Comparison of ENCODE assay signal across 8 cellular contexts in genomic region chr6:1066449-1066848, GRCh38.
"Had no signal": no experiment of that assay in that cellular context is flagged by ENCODE, and none has a peak within 500 bp of the region (broad histone marks: within the 10 kb centered on the region; RNA-seq: fewer than 3 reads in every experiment).

No MANE protein-coding gene starts in this region.

- DNase-seq: GOT3, H7, KBM-7 had no signal

- H3K27ac ChIP-seq: HL-60 had no signal

- H3K4me3 Mint-ChIP-seq: IgD-negative memory B cell had no signal

- H3K36me3 ChIP-seq: HAP-1 had no signal

- H3K9me3 ChIP-seq: HAP-1 had no signal

- H3K9me3 Mint-ChIP-seq: IgD-negative memory B cell had no signal

- H3K27ac Mint-ChIP-seq: IgD-negative memory B cell had no signal

- H3K4me1 ChIP-seq: HAP-1 had no signal

- H3K4me1 Mint-ChIP-seq: IgD-negative memory B cell had no signal

- H3K4me3 ChIP-seq: HAP-1 had no signal

- ATAC-seq: HCT116, HepG2 had no signal

- H3K36me3 Mint-ChIP-seq: IgD-negative memory B cell had no signal
